1 cellular context compared by ENCODE assay signal in the genomic region with DNA sequence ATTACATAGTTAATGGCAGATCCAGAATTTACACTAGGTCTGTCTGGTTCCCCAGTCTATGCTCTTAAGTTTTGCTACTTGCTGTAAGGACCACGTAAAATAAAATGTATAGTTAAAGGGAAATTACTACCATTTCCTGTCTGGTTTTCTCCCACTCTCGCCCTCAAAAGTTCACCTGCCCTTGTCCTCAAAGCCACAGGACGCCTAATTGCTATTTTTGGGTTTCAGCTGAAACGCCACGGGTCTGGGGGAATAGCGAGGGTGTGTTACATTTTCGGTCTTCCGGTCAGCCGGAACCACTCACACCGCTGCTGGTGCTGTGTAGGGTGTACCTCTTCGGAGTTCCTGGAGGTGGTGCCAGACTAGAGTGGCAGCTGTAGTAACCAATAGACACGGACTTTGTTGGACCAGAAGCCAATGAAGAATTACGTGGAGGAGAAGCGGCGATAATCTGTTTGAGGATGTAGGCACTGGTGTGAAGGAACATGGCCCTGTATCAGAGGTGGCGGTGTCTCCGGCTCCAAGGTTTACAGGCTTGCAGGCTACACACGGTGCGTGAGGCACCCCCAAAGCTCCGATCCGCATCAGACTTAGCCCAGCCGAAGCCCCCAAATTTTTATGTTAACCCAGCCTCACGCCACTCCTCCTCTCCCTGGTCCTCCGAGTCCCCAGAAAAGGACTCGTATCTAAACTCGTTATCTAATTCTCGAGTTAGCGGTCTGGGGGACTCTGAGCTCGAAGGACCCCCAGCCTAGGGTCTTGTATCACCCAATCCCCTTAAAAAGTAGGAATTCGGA.
A peak's percentile ranks its signal among the peaks of the same experiment; 100 is the strongest.
TF ChIP-seq lines count a peak whose summit lies in the region.

A gene with protein sequence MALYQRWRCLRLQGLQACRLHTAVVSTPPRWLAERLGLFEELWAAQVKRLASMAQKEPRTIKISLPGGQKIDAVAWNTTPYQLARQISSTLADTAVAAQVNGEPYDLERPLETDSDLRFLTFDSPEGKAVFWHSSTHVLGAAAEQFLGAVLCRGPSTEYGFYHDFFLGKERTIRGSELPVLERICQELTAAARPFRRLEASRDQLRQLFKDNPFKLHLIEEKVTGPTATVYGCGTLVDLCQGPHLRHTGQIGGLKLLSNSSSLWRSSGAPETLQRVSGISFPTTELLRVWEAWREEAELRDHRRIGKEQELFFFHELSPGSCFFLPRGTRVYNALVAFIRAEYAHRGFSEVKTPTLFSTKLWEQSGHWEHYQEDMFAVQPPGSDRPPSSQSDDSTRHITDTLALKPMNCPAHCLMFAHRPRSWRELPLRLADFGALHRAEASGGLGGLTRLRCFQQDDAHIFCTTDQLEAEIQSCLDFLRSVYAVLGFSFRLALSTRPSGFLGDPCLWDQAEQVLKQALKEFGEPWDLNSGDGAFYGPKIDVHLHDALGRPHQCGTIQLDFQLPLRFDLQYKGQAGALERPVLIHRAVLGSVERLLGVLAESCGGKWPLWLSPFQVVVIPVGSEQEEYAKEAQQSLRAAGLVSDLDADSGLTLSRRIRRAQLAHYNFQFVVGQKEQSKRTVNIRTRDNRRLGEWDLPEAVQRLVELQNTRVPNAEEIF (plus strand): TSS at position 454 of the 797 bp plus-strand sequence. CDS start 32 bp downstream, at position 486.

TF ChIP-seq in K562, 482 proteins besides CTCF, POLR2A, EP300 and RAD21 (continued from another document and continues in another):
- TF ChIP-seq, protein P1, sequence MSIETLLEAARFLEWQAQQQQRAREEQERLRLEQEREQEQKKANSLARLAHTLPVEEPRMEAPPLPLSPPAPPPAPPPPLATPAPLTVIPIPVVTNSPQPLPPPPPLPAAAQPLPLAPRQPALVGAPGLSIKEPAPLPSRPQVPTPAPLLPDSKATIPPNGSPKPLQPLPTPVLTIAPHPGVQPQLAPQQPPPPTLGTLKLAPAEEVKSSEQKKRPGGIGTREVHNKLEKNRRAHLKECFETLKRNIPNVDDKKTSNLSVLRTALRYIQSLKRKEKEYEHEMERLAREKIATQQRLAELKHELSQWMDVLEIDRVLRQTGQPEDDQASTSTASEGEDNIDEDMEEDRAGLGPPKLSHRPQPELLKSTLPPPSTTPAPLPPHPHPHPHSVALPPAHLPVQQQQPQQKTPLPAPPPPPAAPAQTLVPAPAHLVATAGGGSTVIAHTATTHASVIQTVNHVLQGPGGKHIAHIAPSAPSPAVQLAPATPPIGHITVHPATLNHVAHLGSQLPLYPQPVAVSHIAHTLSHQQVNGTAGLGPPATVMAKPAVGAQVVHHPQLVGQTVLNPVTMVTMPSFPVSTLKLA (conservative IDR thresholded peaks at IDR 0.05): peak; percentile 79 to 91
- TF ChIP-seq MBD2 (IDR thresholded peaks at IDR 0.05; ENCODE audit: borderline replicate concordance, low read depth) (peak; percentile 98), MAZ (CRISPR knock-in tag; conservative IDR thresholded peaks at IDR 0.05 in 1 of 2, IDR thresholded peaks at IDR 0.05 in 1 of 2) (peak; percentile 60 to 88), KAT7 (CRISPR knock-in tag; IDR thresholded peaks at IDR 0.05; ENCODE audit: borderline replicate concordance) (0 out of 2 replicates have a peak, but pooled peaks have one; percentile 74), EP400 (IDR thresholded peaks at IDR 0.05) (peak; percentile 93), ZNF347 (CRISPR knock-in tag; IDR thresholded peaks at IDR 0.05; ENCODE audit: low read depth) (no peak), ZNF436 (CRISPR knock-in tag; IDR thresholded peaks at IDR 0.05) (no peak), BDP1 (IDR thresholded peaks at IDR 0.05; ENCODE audit: insufficient read depth, insufficient read length) (no peak), GTF2F1 (IDR thresholded peaks at IDR 0.05; ENCODE audit: low read depth, low read length) (no peak), SP2 (IDR thresholded peaks at IDR 0.05; ENCODE audit: extremely low read depth, low read depth, low read length, poor library complexity, severe bottlenecking) (peak; percentile 86), KHSRP (IDR thresholded peaks at IDR 0.05) (no peak), RAD51 (IDR thresholded peaks at IDR 0.05; ENCODE audit: borderline replicate concordance, low read depth) (peak; percentile 50; the same call in 1 of the 2 replicates), ZNF589 (CRISPR knock-in tag; IDR thresholded peaks at IDR 0.05; ENCODE audit: low read depth) (peak; percentile 70; the same call in 1 of the 2 replicates), NR4A1 (CRISPR knock-in tag; IDR thresholded peaks at IDR 0.05) (no peak), NR4A1 (tag; IDR thresholded peaks at IDR 0.05) (0 out of 2 replicates have a peak, but pooled peaks have one; percentile 38), PRMT5 (CRISPR knock-in tag; IDR thresholded peaks at IDR 0.05) (no peak), SIX5 (IDR thresholded peaks at IDR 0.05; ENCODE audit: borderline replicate concordance in 1 of 2, insufficient read depth in 1 of 2, low read depth in 1 of 2, low read length in 2 of 2) (peak; percentile 27 to 42; a peak in 2 of 4 replicates), ZNF780A (CRISPR knock-in tag; IDR thresholded peaks at IDR 0.05) (no peak), E2F3 (CRISPR knock-in tag; IDR thresholded peaks at IDR 0.05) (no peak), HNRNPH1 (optimal IDR thresholded peaks at IDR 0.05; ENCODE audit: low read depth, low read length) (no peak), NRF1 (conservative IDR thresholded peaks at IDR 0.05 in 1 of 2, IDR thresholded peaks at IDR 0.05 in 1 of 2) (peak; percentile 33 to 37; a peak in 3 of 4 replicates), LEF1 (IDR thresholded peaks at IDR 0.05) (peak; percentile 71), ATF1 (CRISPR knock-in tag; IDR thresholded peaks at IDR 0.05) (no peak; the same call in 1 of the 2 replicates), ATF1 (tag; IDR thresholded peaks at IDR 0.05) (peak; percentile 91), CXXC5 (CRISPR knock-in tag; IDR thresholded peaks at IDR 0.05) (peak; percentile 85), KAT8 (IDR thresholded peaks at IDR 0.05; ENCODE audit: low read depth) (0 out of 2 replicates have a peak, but pooled peaks have one; percentile 46), U2AF2 (optimal IDR thresholded peaks at IDR 0.05; ENCODE audit: low read depth, low read length) (no peak), NR2F6 (CRISPR knock-in tag; IDR thresholded peaks at IDR 0.05) (no peak), ZNF282 (CRISPR knock-in tag; IDR thresholded peaks at IDR 0.05) (no peak), BCOR (IDR thresholded peaks at IDR 0.05) (peak; percentile 63)
- TF ChIP-seq, protein P2, sequence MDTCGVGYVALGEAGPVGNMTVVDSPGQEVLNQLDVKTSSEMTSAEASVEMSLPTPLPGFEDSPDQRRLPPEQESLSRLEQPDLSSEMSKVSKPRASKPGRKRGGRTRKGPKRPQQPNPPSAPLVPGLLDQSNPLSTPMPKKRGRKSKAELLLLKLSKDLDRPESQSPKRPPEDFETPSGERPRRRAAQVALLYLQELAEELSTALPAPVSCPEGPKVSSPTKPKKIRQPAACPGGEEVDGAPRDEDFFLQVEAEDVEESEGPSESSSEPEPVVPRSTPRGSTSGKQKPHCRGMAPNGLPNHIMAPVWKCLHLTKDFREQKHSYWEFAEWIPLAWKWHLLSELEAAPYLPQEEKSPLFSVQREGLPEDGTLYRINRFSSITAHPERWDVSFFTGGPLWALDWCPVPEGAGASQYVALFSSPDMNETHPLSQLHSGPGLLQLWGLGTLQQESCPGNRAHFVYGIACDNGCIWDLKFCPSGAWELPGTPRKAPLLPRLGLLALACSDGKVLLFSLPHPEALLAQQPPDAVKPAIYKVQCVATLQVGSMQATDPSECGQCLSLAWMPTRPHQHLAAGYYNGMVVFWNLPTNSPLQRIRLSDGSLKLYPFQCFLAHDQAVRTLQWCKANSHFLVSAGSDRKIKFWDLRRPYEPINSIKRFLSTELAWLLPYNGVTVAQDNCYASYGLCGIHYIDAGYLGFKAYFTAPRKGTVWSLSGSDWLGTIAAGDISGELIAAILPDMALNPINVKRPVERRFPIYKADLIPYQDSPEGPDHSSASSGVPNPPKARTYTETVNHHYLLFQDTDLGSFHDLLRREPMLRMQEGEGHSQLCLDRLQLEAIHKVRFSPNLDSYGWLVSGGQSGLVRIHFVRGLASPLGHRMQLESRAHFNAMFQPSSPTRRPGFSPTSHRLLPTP (IDR thresholded peaks at IDR 0.05; ENCODE audit: borderline replicate concordance, extremely low read depth, insufficient read length): peak; percentile 29
- TF ChIP-seq, protein P3, sequence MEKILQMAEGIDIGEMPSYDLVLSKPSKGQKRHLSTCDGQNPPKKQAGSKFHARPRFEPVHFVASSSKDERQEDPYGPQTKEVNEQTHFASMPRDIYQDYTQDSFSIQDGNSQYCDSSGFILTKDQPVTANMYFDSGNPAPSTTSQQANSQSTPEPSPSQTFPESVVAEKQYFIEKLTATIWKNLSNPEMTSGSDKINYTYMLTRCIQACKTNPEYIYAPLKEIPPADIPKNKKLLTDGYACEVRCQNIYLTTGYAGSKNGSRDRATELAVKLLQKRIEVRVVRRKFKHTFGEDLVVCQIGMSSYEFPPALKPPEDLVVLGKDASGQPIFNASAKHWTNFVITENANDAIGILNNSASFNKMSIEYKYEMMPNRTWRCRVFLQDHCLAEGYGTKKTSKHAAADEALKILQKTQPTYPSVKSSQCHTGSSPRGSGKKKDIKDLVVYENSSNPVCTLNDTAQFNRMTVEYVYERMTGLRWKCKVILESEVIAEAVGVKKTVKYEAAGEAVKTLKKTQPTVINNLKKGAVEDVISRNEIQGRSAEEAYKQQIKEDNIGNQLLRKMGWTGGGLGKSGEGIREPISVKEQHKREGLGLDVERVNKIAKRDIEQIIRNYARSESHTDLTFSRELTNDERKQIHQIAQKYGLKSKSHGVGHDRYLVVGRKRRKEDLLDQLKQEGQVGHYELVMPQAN (IDR thresholded peaks at IDR 0.05; ENCODE audit: borderline replicate concordance): peak; percentile 43; the same call in 1 of the 2 replicates
- TF ChIP-seq, protein P4, sequence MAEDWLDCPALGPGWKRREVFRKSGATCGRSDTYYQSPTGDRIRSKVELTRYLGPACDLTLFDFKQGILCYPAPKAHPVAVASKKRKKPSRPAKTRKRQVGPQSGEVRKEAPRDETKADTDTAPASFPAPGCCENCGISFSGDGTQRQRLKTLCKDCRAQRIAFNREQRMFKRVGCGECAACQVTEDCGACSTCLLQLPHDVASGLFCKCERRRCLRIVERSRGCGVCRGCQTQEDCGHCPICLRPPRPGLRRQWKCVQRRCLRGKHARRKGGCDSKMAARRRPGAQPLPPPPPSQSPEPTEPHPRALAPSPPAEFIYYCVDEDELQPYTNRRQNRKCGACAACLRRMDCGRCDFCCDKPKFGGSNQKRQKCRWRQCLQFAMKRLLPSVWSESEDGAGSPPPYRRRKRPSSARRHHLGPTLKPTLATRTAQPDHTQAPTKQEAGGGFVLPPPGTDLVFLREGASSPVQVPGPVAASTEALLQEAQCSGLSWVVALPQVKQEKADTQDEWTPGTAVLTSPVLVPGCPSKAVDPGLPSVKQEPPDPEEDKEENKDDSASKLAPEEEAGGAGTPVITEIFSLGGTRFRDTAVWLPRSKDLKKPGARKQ (CRISPR knock-in tag; IDR thresholded peaks at IDR 0.05): no peak
- TF ChIP-seq, protein P5, sequence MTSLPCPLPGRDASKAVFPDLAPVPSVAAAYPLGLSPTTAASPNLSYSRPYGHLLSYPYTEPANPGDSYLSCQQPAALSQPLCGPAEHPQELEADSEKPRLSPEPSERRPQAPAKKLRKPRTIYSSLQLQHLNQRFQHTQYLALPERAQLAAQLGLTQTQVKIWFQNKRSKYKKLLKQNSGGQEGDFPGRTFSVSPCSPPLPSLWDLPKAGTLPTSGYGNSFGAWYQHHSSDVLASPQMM (CRISPR knock-in tag; IDR thresholded peaks at IDR 0.05): no peak
- TF ChIP-seq, protein P6, sequence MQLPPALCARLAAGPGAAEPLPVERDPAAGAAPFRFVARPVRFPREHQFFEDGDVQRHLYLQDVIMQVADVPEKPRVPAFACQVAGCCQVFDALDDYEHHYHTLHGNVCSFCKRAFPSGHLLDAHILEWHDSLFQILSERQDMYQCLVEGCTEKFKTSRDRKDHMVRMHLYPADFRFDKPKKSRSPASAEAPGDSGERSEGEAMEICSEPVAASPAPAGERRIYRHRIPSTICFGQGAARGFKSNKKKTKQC (CRISPR knock-in tag; IDR thresholded peaks at IDR 0.05): no peak
- TF ChIP-seq, protein P7, sequence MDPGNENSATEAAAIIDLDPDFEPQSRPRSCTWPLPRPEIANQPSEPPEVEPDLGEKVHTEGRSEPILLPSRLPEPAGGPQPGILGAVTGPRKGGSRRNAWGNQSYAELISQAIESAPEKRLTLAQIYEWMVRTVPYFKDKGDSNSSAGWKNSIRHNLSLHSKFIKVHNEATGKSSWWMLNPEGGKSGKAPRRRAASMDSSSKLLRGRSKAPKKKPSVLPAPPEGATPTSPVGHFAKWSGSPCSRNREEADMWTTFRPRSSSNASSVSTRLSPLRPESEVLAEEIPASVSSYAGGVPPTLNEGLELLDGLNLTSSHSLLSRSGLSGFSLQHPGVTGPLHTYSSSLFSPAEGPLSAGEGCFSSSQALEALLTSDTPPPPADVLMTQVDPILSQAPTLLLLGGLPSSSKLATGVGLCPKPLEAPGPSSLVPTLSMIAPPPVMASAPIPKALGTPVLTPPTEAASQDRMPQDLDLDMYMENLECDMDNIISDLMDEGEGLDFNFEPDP (CRISPR knock-in tag; IDR thresholded peaks at IDR 0.05): no peak
- TF ChIP-seq, protein P8, sequence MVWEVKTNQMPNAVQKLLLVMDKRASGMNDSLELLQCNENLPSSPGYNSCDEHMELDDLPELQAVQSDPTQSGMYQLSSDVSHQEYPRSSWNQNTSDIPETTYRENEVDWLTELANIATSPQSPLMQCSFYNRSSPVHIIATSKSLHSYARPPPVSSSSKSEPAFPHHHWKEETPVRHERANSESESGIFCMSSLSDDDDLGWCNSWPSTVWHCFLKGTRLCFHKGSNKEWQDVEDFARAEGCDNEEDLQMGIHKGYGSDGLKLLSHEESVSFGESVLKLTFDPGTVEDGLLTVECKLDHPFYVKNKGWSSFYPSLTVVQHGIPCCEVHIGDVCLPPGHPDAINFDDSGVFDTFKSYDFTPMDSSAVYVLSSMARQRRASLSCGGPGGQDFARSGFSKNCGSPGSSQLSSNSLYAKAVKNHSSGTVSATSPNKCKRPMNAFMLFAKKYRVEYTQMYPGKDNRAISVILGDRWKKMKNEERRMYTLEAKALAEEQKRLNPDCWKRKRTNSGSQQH (CRISPR knock-in tag; IDR thresholded peaks at IDR 0.05): 0 out of 2 replicates have a peak, but pooled peaks have one; percentile 38
- TF ChIP-seq, protein P9, sequence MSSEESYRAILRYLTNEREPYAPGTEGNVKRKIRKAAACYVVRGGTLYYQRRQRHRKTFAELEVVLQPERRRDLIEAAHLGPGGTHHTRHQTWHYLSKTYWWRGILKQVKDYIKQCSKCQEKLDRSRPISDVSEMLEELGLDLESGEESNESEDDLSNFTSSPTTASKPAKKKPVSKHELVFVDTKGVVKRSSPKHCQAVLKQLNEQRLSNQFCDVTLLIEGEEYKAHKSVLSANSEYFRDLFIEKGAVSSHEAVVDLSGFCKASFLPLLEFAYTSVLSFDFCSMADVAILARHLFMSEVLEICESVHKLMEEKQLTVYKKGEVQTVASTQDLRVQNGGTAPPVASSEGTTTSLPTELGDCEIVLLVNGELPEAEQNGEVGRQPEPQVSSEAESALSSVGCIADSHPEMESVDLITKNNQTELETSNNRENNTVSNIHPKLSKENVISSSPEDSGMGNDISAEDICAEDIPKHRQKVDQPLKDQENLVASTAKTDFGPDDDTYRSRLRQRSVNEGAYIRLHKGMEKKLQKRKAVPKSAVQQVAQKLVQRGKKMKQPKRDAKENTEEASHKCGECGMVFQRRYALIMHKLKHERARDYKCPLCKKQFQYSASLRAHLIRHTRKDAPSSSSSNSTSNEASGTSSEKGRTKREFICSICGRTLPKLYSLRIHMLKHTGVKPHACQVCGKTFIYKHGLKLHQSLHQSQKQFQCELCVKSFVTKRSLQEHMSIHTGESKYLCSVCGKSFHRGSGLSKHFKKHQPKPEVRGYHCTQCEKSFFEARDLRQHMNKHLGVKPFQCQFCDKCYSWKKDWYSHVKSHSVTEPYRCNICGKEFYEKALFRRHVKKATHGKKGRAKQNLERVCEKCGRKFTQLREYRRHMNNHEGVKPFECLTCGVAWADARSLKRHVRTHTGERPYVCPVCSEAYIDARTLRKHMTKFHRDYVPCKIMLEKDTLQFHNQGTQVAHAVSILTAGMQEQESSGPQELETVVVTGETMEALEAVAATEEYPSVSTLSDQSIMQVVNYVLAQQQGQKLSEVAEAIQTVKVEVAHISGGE (CRISPR knock-in tag; IDR thresholded peaks at IDR 0.05): peak; percentile 95 to 100 (median 99)
